Comparison of ENCODE assay signal across 20 cellular contexts in genomic region chr2:235979753-235980459, GRCh38.
DNase-seq lines count a peak whose midpoint lies in the region; ATAC-seq, FAIRE-seq and TF ChIP-seq lines count a peak whose summit lies in the region.
"Had no signal": no experiment of that assay in that cellular context is flagged by ENCODE, and none has a peak within 500 bp of the region (broad histone marks: within the 10 kb centered on the region; RNA-seq: fewer than 3 reads in every experiment).

No MANE protein-coding gene starts in this region.

- WGBS in suprapubic skin: 88% methylated on average over 15 of the region's 15 CpGs

- no peak for TF ChIP-seq CTCF in suprapubic skin (IDR thresholded peaks at IDR 0.05)

- intact Hi-C loops in sciatic nerve (cut with DNase I): no loop called here

- no peak overlapping the region for H3K27ac ChIP-seq in suprapubic skin
- H3K27ac ChIP-seq: spleen, stomach, upper lobe of left lung had no signal

- H3K9me3 ChIP-seq in suprapubic skin: no peaks in the 10 kb centered on the region
- H3K9me3 ChIP-seq: MG63, stomach, upper lobe of left lung had no signal

- no peaks in the 10 kb centered on the region for H3K27me3 ChIP-seq in suprapubic skin
- H3K27me3 ChIP-seq: MG63, spleen, stomach, upper lobe of left lung had no signal

- TF ChIP-seq EP300 in suprapubic skin (IDR thresholded peaks at IDR 0.05): no peak

- no peak for ATAC-seq in sciatic nerve
- ATAC-seq: activated T-cell treated with anti-CD3 and anti-CD28 coated beads, Interleukin-2, amount 50 U/mL, for 4 hours had no signal

- H3K36me3 ChIP-seq in suprapubic skin: peaks cover 17% of the 10 kb centered on the region
- H3K36me3 ChIP-seq: MG63, spleen had no signal

- TF ChIP-seq POLR2A in suprapubic skin (IDR thresholded peaks at IDR 0.05): no peak

- H3K4me1 ChIP-seq in suprapubic skin: no peaks in the 10 kb centered on the region
- H3K4me1 ChIP-seq: spleen, stomach, upper lobe of left lung had no signal

- no peak for FAIRE-seq in RCC 7860 (lab: Jason Lieb, UNC)
- FAIRE-seq: G401.6 had no signal

- H3K4me3 ChIP-seq in suprapubic skin: no peak overlapping the region
- H3K4me3 ChIP-seq: lung, MG63, spleen, stomach, upper lobe of left lung had no signal

- DNase-seq in NCI-H524 (lab: John Stamatoyannopoulos, UW): peak; percentile 8 to 24
- no peak for DNase-seq in NCI-H524 treated with DMSO at 0.1 percent for 48 hours (lab: John Stamatoyannopoulos, UW)
- peak; percentile 7 for DNase-seq in NCI-H1436 treated with DMSO at 0.1 percent for 48 hours (lab: John Stamatoyannopoulos, UW)
- peak; percentile 89 for DNase-seq in NCI-H510A treated with DMSO at 0.1 percent for 48 hours (lab: John Stamatoyannopoulos, UW)
- DNase-seq in sciatic nerve (ENCODE audit: low spot score): peak; percentile 56
- DNase-seq in suprapubic skin (ENCODE audit: low spot score in 2 of 2): no peak
- DNase-seq in RCC 7860 (ENCODE audit: low spot score): no peak
- no peak for DNase-seq in T1000 (lab: John Stamatoyannopoulos, UW)
- DNase-seq: activated CD4-positive, alpha-beta T cell treated with anti-CD3 and anti-CD28 coated beads for 1 hour; activated CD8-positive, alpha-beta memory T cell treated with anti-CD3 and anti-CD28 coated beads for 24 hours; activated naive CD4-positive, alpha-beta T cell treated with anti-CD3 and anti-CD28 coated beads, Interleukin-2, amount 10 ng/mL, durations not matched to agents 7 days and 5 days; activated T-cell treated with anti-CD3 and anti-CD28 coated beads, Interleukin-2, amount 50 U/mL, for 4 hours; HFFc6; MG63; stimulated activated CD4-positive, alpha-beta T cell treated with anti-CD3 and anti-CD28 coated beads, Interleukin-4, amount 100 ng/mL, for 4 hours; stomach; upper lobe of left lung had no signal

Comparison
In these comparisons a context has a peak if more than half of its experiments do, and no peak if none do; other contexts are left out.
1. DNase-seq: peak in NCI-H524 (2 of 2), NCI-H1436 treated with DMSO at 0.1 percent for 48 hours (single experiment), NCI-H510A treated with DMSO at 0.1 percent for 48 hours (single experiment) and sciatic nerve (single experiment); none in NCI-H524 treated with DMSO at 0.1 percent for 48 hours (single experiment), suprapubic skin (0 of 2), RCC 7860 (single experiment) and T1000 (single experiment).